ENCODE assay signal across 18 cellular contexts in genomic region chr12:131045705-131046460, GRCh38.
A peak's percentile ranks its signal among the peaks of the same experiment; 100 is the strongest.
DNase-seq lines count a peak whose midpoint lies in the region; FAIRE-seq and TF ChIP-seq lines count a peak whose summit lies in the region.
"Had no signal": no experiment of that assay in that cellular context is flagged by ENCODE, and none has a peak within 500 bp of the region (broad histone marks: within the 10 kb centered on the region; RNA-seq: fewer than 3 reads in every experiment).

No MANE protein-coding gene starts in this region.

- no peaks in the 10 kb centered on the region for H3K79me2 ChIP-seq in osteoblast (ENCODE audit: insufficient read depth, low read length)

- H3K36me3 ChIP-seq in H7 (replicated peaks; ENCODE audit: control insufficient read depth, insufficient read depth, low read length) (no peaks in the 10 kb centered on the region), bronchial epithelial cell (ENCODE audit: control insufficient read depth, insufficient read depth, low read length) (no peaks in the 10 kb centered on the region), osteoblast (ENCODE audit: insufficient read depth, low read length) (no peaks in the 10 kb centered on the region), esophagus squamous epithelium (no peaks in the 10 kb centered on the region)
- H3K36me3 ChIP-seq: Peyer's patch had no signal

- no peak overlapping the region for H3K4me3 ChIP-seq in H7 (ENCODE audit: insufficient read depth, low read depth, low read length)
- H3K4me3 ChIP-seq in bronchial epithelial cell (ENCODE audit: low read depth, low read length): no peak overlapping the region
- no peak overlapping the region for H3K4me3 ChIP-seq in osteoblast (ENCODE audit: insufficient read depth, low read length)
- H3K4me3 ChIP-seq in esophagus squamous epithelium: no peak overlapping the region
- H3K4me3 ChIP-seq: Peyer's patch had no signal

- 84 to 89% methylated on average over 9 to 13 of the region's 13 CpGs for whole genome bisulfite sequencing in esophagus squamous epithelium, 2 donors

- no peaks in the 10 kb centered on the region for H4K20me1 ChIP-seq in osteoblast (ENCODE audit: insufficient read depth, low read length)

- H3K27me3 ChIP-seq in H7 (ENCODE audit: control insufficient read depth, insufficient read depth, low read length): no peaks in the 10 kb centered on the region
- no peaks in the 10 kb centered on the region for H3K27me3 ChIP-seq in bronchial epithelial cell (ENCODE audit: control insufficient read depth, insufficient read depth, low read length)
- no peaks in the 10 kb centered on the region for H3K27me3 ChIP-seq in osteoblast (ENCODE audit: insufficient read depth, low read length)
- peaks cover 0 to 52% (median 0%) of the 10 kb centered on the region in 4 donors for H3K27me3 ChIP-seq in esophagus squamous epithelium
- H3K27me3 ChIP-seq: Peyer's patch had no signal

- no peak for TF ChIP-seq CTCF in bronchial epithelial cell (IDR thresholded peaks at IDR 0.05; ENCODE audit: insufficient read depth, low read length, severe bottlenecking)
- TF ChIP-seq CTCF in osteoblast (IDR thresholded peaks at IDR 0.05; ENCODE audit: extremely low read depth, low read depth, low read length): no peak
- TF ChIP-seq CTCF in esophagus squamous epithelium (IDR thresholded peaks at IDR 0.05): no peak
- TF ChIP-seq CTCF in type B pancreatic cell (conservative IDR thresholded peaks at IDR 0.05): no peak

- DNase-seq in H7: peak; percentile 35
- DNase-seq in bronchial epithelial cell (ENCODE audit: low read depth): no peak
- DNase-seq in osteoblast (ENCODE audit: insufficient read length, low spot score, missing footprints): peak; percentile 35
- DNase-seq in MV-4-11 (lab: John Stamatoyannopoulos, UW): no peak
- DNase-seq in esophagus squamous epithelium (lab: John Stamatoyannopoulos, UW): no peak
- DNase-seq in NCI-H774 (lab: John Stamatoyannopoulos, UW): no peak
- DNase-seq in type B pancreatic cell (ENCODE audit: extremely low spot score, unreplicated experiment): no peak
- DNase-seq: Calu3; CD8-positive, alpha-beta T cell; HFFc6; KBM-7; NCI-H1105 treated with DMSO at 0.1 percent for 48 hours; NCI-H2029 treated with DMSO at 0.1 percent for 48 hours; NCI-H345; NCI-H524 treated with DMSO at 0.1 percent for 48 hours; Peyer's patch had no signal

- no peak for TF ChIP-seq POLR2A in esophagus squamous epithelium (IDR thresholded peaks at IDR 0.05)

- no peak overlapping the region for H3K4me2 ChIP-seq in osteoblast (ENCODE audit: insufficient read depth, low read length)

- intact Hi-C loops in esophagus squamous epithelium (cut with DNase I): no loop called here

- no peaks in the 10 kb centered on the region for H3K4me1 ChIP-seq in osteoblast (ENCODE audit: insufficient read depth, low read length)
- H3K4me1 ChIP-seq in esophagus squamous epithelium: peaks cover 0 to 28% (median 4%) of the 10 kb centered on the region in 3 donors
- H3K4me1 ChIP-seq: Peyer's patch had no signal

- H3K27me3 Mint-ChIP-seq in type B pancreatic cell: peaks cover under 1% of the 10 kb centered on the region

- peaks cover 10% of the 10 kb centered on the region for H3K4me1 Mint-ChIP-seq in type B pancreatic cell (ENCODE audit: unreplicated experiment)

- H3K9me3 ChIP-seq in osteoblast (ENCODE audit: low read depth, low read length) (peaks cover 1% of the 10 kb centered on the region), esophagus squamous epithelium (no peaks in the 10 kb centered on the region)
- H3K9me3 ChIP-seq: Peyer's patch had no signal

- H3K27ac ChIP-seq in osteoblast (ENCODE audit: low read depth, low read length) (no peak overlapping the region), esophagus squamous epithelium (no peak overlapping the region)
- H3K27ac ChIP-seq: Peyer's patch had no signal

- no peak overlapping the region for H3K27ac Mint-ChIP-seq in type B pancreatic cell
- H3K27ac Mint-ChIP-seq: CD8-positive, alpha-beta T cell; HFFc6 had no signal

- no peak overlapping the region for H2AFZ ChIP-seq in osteoblast (ENCODE audit: low read length)

- H3K4me3 Mint-ChIP-seq in type B pancreatic cell: no peak overlapping the region
- H3K4me3 Mint-ChIP-seq: CD8-positive, alpha-beta T cell; HFFc6 had no signal

- H3K9me3 Mint-ChIP-seq in type B pancreatic cell: no peaks in the 10 kb centered on the region
- H3K9me3 Mint-ChIP-seq: CD8-positive, alpha-beta T cell had no signal

- peak; percentile 99 for FAIRE-seq in bronchial epithelial cell (lab: Jason Lieb, UNC)
- FAIRE-seq: G401.6, H54 had no signal

- H3K36me3 Mint-ChIP-seq in type B pancreatic cell: no peaks in the 10 kb centered on the region
- H3K36me3 Mint-ChIP-seq: CD8-positive, alpha-beta T cell had no signal

Comparison
In these comparisons a context has a peak if more than half of its experiments do, and no peak if none do; other contexts are left out.
1. DNase-seq: peak in H7 (single experiment) and osteoblast (single experiment); none in bronchial epithelial cell (single experiment), MV-4-11 (single experiment), esophagus squamous epithelium (single experiment), NCI-H774 (single experiment) and type B pancreatic cell (single experiment).